ENCODE assay signal across 8 cellular contexts in genomic region chr1:15974855-15975254, GRCh38. TPM values are rescaled to one million over a fixed set of nuclear protein-coding genes. Genes with fewer than 3 reads are reported as not detected.
DNase-seq lines count a peak whose midpoint lies in the region; ATAC-seq, FAIRE-seq and TF ChIP-seq lines count a peak whose summit lies in the region.

No MANE protein-coding gene starts in this region.

- DNase-seq in A549 (ENCODE audit: low read depth in 1 of 2, low spot score in 1 of 2), result no peak
- DNase-seq in PC-9, result no peak
- no peak for DNase-seq in epidermal melanocyte (ENCODE audit: insufficient read length, low spot score)
- DNase-seq in effector CD8-positive, alpha-beta T cell (lab: John Stamatoyannopoulos, UW), result no peak
- no peak for DNase-seq in left colon

- H3K27me3 ChIP-seq in PC-9 (ENCODE audit: insufficient read depth, low read depth) (no peaks in the 10 kb centered on the region), esophagus (ENCODE audit: control insufficient read depth in 1 of 2, insufficient read depth in 2 of 2, low read length in 2 of 2) (no peaks in the 10 kb centered on the region), skeletal muscle satellite cell (ENCODE audit: control insufficient read depth, insufficient read depth, low read length) (no peaks in the 10 kb centered on the region)

- FAIRE-seq in A549 (lab: Jason Lieb, UNC), result no peak

- ATAC-seq in A549 (no peak), GM19467 (IDR thresholded peaks at IDR 0.05; ENCODE audit: unreplicated experiment) (peak; percentile 24), left colon (no peak)

- peak overlapping the region; percentile 84 for H3K9ac ChIP-seq in skeletal muscle satellite cell (ENCODE audit: low read depth, low read length)

- no peak for TF ChIP-seq RAD21 in A549 (conservative IDR thresholded peaks at IDR 0.05 in 1 of 2, IDR thresholded peaks at IDR 0.05 in 1 of 2)

- H3K9me2 ChIP-seq in PC-9 (ENCODE audit: insufficient read depth), result no peaks in the 10 kb centered on the region

- H3K9me3 ChIP-seq in A549, result no peaks in the 10 kb centered on the region; the same call in 2 of the 3 replicates
- no peaks in the 10 kb centered on the region for H3K9me3 ChIP-seq in PC-9 (ENCODE audit: insufficient read depth, low read depth)
- no peaks in the 10 kb centered on the region for H3K9me3 ChIP-seq in esophagus (ENCODE audit: control insufficient read depth in 2 of 2, insufficient read depth in 1 of 2, low read depth in 1 of 2, low read length in 1 of 2)
- no peaks in the 10 kb centered on the region for H3K9me3 ChIP-seq in skeletal muscle satellite cell (replicated peaks; ENCODE audit: low read length)

- H4K20me1 ChIP-seq in PC-9 (ENCODE audit: insufficient read depth), result no peaks in the 10 kb centered on the region

- peak overlapping the region; percentile 87; the same call in 1 of the 2 replicates for H2AFZ ChIP-seq in PC-9

- CTCF ChIA-PET in A549 (lab: Yijun Ruan, JAX) (interaction anchor here (0.9 to 1.9 kb wide), 2 partner anchors 19 to 183 kb away, joined by 3 to 6 read pairs; no protein-coding TSS in a partner anchor), PC-9 (lab: Charles Lee) (no interaction called here)

- H3K27ac ChIP-seq in A549 (peak overlapping the region; percentile 83 to 94; a peak in 5 of 6 replicates), PC-9 (no peak overlapping the region), esophagus (ENCODE audit: low read depth in 2 of 2, low read length in 1 of 2) (peak overlapping the region in 1 of 2 donors; percentile 82)

- POLR2A ChIA-PET in A549 (lab: Yijun Ruan, JAX), result interaction anchor here (2.2 kb wide), 1 partner anchor 25 kb away, joined by 12 read pairs; no protein-coding TSS in a partner anchor
- POLR2A ChIA-PET in PC-9 (lab: Charles Lee; ENCODE audit: unreplicated experiment), result no interaction called here

- TF ChIP-seq CTCF in A549 (IDR thresholded peaks at IDR 0.05) (no peak), PC-9 (conservative IDR thresholded peaks at IDR 0.05) (no peak)

- no peaks in the 10 kb centered on the region for H3F3A ChIP-seq in PC-9 (ENCODE audit: insufficient read depth, low read depth)

- WGBS in A549 (ENCODE audit: missing lambda C conversion rate), result 84% methylated on average over 9 of the region's 9 CpGs
- WGBS in esophagus, 2 donors, result 27 to 29% methylated on average over 9 of the region's 9 CpGs

- H3K79me2 ChIP-seq in PC-9 (ENCODE audit: low read depth), result peaks cover 13% of the 10 kb centered on the region

- TF ChIP-seq EP300 in A549 (IDR thresholded peaks at IDR 0.05), result no peak

- H3K36me3 ChIP-seq in PC-9 (ENCODE audit: low read depth) (no peaks in the 10 kb centered on the region), esophagus (ENCODE audit: control insufficient read depth in 2 of 2, insufficient read depth in 2 of 2, low read length in 1 of 2) (peaks cover 0 to 9% of the 10 kb centered on the region in 2 donors), skeletal muscle satellite cell (ENCODE audit: insufficient read depth, low read length) (peaks cover 19% of the 10 kb centered on the region)

- no peak for TF ChIP-seq POLR2A in A549 (IDR thresholded peaks at IDR 0.05; ENCODE audit: low read length)

- H3K4me2 ChIP-seq in A549 (peak overlapping the region; percentile 91), PC-9 (peak overlapping the region; percentile 93), skeletal muscle satellite cell (ENCODE audit: low read length) (peak overlapping the region; percentile 98)

- H3K4me1 ChIP-seq in A549 (peaks cover 11% of the 10 kb centered on the region; the same call in 2 of the 3 replicates), PC-9 (replicated peaks; ENCODE audit: insufficient read depth) (peaks cover 6% of the 10 kb centered on the region), esophagus (ENCODE audit: control insufficient read depth in 2 of 2, insufficient read depth in 2 of 2, low read length in 1 of 2) (no peaks in the 10 kb centered on the region), skeletal muscle satellite cell (ENCODE audit: control insufficient read depth, insufficient read depth, low read length) (peaks cover 13% of the 10 kb centered on the region)

- BruUV-seq in PC-9 (replicated peaks; lab: Mats Ljungman, UMichigan), result TSS peak; percentile 42

- intact Hi-C loops in PC-9 (cut with micrococcal nuclease; ENCODE audit: unreplicated experiment) (no loop called here), left colon (cut with DNase I, micrococcal nuclease) (no loop called here)

- peak overlapping the region; percentile 66 for H3K4me3 ChIP-seq in A549
- peak overlapping the region; percentile 97 for H3K4me3 ChIP-seq in PC-9
- H3K4me3 ChIP-seq in esophagus (ENCODE audit: low read depth in 1 of 2, low read length in 2 of 2), result peak overlapping the region; percentile 77 to 94
- H3K4me3 ChIP-seq in skeletal muscle satellite cell (ENCODE audit: low read length), result peak overlapping the region; percentile 84

TF ChIP-seq in A549, 52 proteins besides CTCF, POLR2A, EP300 and RAD21 (continues in another document):
- TF ChIP-seq NR3C1 (IDR thresholded peaks at IDR 0.05) (no peak), TFCP2L1 (CRISPR knock-in tag; IDR thresholded peaks at IDR 0.05) (no peak), ZSCAN20 (CRISPR knock-in tag; IDR thresholded peaks at IDR 0.05) (no peak), HOXB5 (CRISPR knock-in tag; IDR thresholded peaks at IDR 0.05) (no peak), PHF8 (IDR thresholded peaks at IDR 0.05; ENCODE audit: borderline replicate concordance, low read depth) (no peak), HMGXB4 (CRISPR knock-in tag; IDR thresholded peaks at IDR 0.05; ENCODE audit: borderline replicate concordance) (no peak), ATOH8 (CRISPR knock-in tag; IDR thresholded peaks at IDR 0.05; ENCODE audit: low read depth) (no peak), TP53 (CRISPR knock-in tag; IDR thresholded peaks at IDR 0.05) (no peak), EHF (CRISPR knock-in tag; IDR thresholded peaks at IDR 0.05) (no peak), NFE2L2 (conservative IDR thresholded peaks at IDR 0.05; ENCODE audit: low read length) (no peak), JUN (IDR thresholded peaks at IDR 0.05) (no peak), ZNF302 (CRISPR knock-in tag; IDR thresholded peaks at IDR 0.05) (no peak)

RNA-seq across cellular contexts. Expression of gene ZBTB17, which starts 1.0 kb away (rescaled TPM):
- polyA plus RNA-seq in A549 (2011; rRNA removed) (13.8 and 14.9 TPM in 2 replicates), A549 (2017; fragmentation: RNase III; extraction: RNeasy Plus Mini Kit Qiagen cat#74134 plus additional on column Dnase treatment) (14.1 to 17.6 TPM (median 16.5 TPM) in 3 replicates), esophagus (10 to 100 TPM; 27.8 to 41.7 TPM)
- 25.2 and 31.8 TPM in 2 replicates for polyA plus RNA-seq in A549 (2012; cell fraction: cytosol; rRNA removed)
- 90.2 and 116 TPM in 2 replicates for polyA plus RNA-seq in A549 (2012; cell fraction: nucleus; rRNA removed)
- polyA minus RNA-seq in A549 (2011; rRNA and poly(A)+ RNA removed), result 19.2 and 28.2 TPM in 2 replicates
- total RNA-seq in PC-9 (2021) (17.4 and 24.2 TPM in 2 replicates), left colon (10 to 100 TPM; 29.1 to 30.0 TPM)
- total RNA-seq in skeletal muscle satellite cell (2012; rRNA removed), result 23.8 and 26.0 TPM in 2 replicates

RNA-seq across cellular contexts. Expression of gene SRARP, which starts 29.2 kb away (rescaled TPM):
- polyA plus RNA-seq in A549 (2011; rRNA removed) (not detected in 2 replicates), A549 (2017; fragmentation: RNase III; extraction: RNeasy Plus Mini Kit Qiagen cat#74134 plus additional on column Dnase treatment) (0.03 TPM in 1 of 3 replicates, not detected in the others), esophagus (not detected)
- not detected in 2 replicates for polyA plus RNA-seq in A549 (2012; cell fraction: cytosol; rRNA removed)
- polyA plus RNA-seq in A549 (2012; cell fraction: nucleus; rRNA removed), result 0.02 TPM in 1 of 2 replicates, not detected in the other
- polyA minus RNA-seq in A549 (2011; rRNA and poly(A)+ RNA removed), result not detected in 2 replicates
- total RNA-seq in PC-9 (2021) (not detected in 2 replicates), left colon (not detected)
- total RNA-seq in skeletal muscle satellite cell (2012; rRNA removed), result not detected in 2 replicates

RNA-seq across cellular contexts. Expression of gene HSPB7, which starts 43.0 kb away (rescaled TPM):
- polyA plus RNA-seq in A549 (2011; rRNA removed) (not detected in 2 replicates), A549 (2017; fragmentation: RNase III; extraction: RNeasy Plus Mini Kit Qiagen cat#74134 plus additional on column Dnase treatment) (not detected in 3 replicates), esophagus (10 to 100 TPM in 1 of 2 donors, 1 to 10 TPM in 1; 6.6 to 21.7 TPM)
- polyA plus RNA-seq in A549 (2012; cell fraction: cytosol; rRNA removed), result not detected in 2 replicates
- polyA plus RNA-seq in A549 (2012; cell fraction: nucleus; rRNA removed), result not detected in 2 replicates
- not detected in 2 replicates for polyA minus RNA-seq in A549 (2011; rRNA and poly(A)+ RNA removed)
- total RNA-seq in PC-9 (2021) (not detected in 2 replicates), left colon (10 to 100 TPM in 1 of 2 donors, under 1 TPM in 1; 0.73 to 17.6 TPM)
- total RNA-seq in skeletal muscle satellite cell (2012; rRNA removed), result 0.51 and 5.9 TPM in 2 replicates

RNA-seq across cellular contexts. Expression of gene CLCNKA, which starts 47.0 kb away (rescaled TPM):
- not detected in 2 replicates for polyA plus RNA-seq in A549 (2011; rRNA removed)
- 0.01 TPM in 1 of 2 replicates, not detected in the other for polyA plus RNA-seq in A549 (2012; cell fraction: cytosol; rRNA removed)
- 0.12 and 0.26 TPM in 2 replicates for polyA plus RNA-seq in A549 (2012; cell fraction: nucleus; rRNA removed)
- polyA plus RNA-seq in A549 (2017; fragmentation: RNase III; extraction: RNeasy Plus Mini Kit Qiagen cat#74134 plus additional on column Dnase treatment), result 0.05 to 0.07 TPM (median 0.06 TPM) in 3 replicates
- polyA minus RNA-seq in A549 (2011; rRNA and poly(A)+ RNA removed), result not detected in 2 replicates
- total RNA-seq in PC-9 (2021), result 1.0 and 1.1 TPM in 2 replicates
- under 1 TPM; 0.04 to 0.06 TPM for polyA plus RNA-seq in esophagus
- not detected in 2 replicates for total RNA-seq in skeletal muscle satellite cell (2012; rRNA removed)
- 1 to 10 TPM in 1 of 2 donors, under 1 TPM in 1; 0.73 to 1.7 TPM for total RNA-seq in left colon
